13 cellular contexts compared by ENCODE assay signal in genomic region chr1:216034506-216034905, GRCh38.
A peak's percentile ranks its signal among the peaks of the same experiment; 100 is the strongest.
DNase-seq lines count a peak whose midpoint lies in the region; ATAC-seq and TF ChIP-seq lines count a peak whose summit lies in the region.
"Had no signal": no experiment of that assay in that cellular context is flagged by ENCODE, and none has a peak within 500 bp of the region (broad histone marks: within the 10 kb centered on the region; RNA-seq: fewer than 3 reads in every experiment).

No MANE protein-coding gene starts in this region.

- ATAC-seq in activated CD8-positive, alpha-beta memory T cell treated with anti-CD3 and anti-CD28 coated beads, Interleukin-2, amount 10 ng/mL, durations not matched to agents 7 days and 5 days, result no peak
- ATAC-seq: stimulated activated naive CD8-positive, alpha-beta T cell treated with anti-CD3 and anti-CD28 coated beads, Interleukin-15, Interleukin-2, amounts not matched to agents 100 U/mL and 50 U/mL, for 24 hours had no signal

- no peak overlapping the region for H3K27ac Mint-ChIP-seq in MCF 10A (ENCODE audit: low read depth, unreplicated experiment)
- no peak overlapping the region for H3K27ac Mint-ChIP-seq in activated CD8-positive, alpha-beta memory T cell treated with anti-CD3 and anti-CD28 coated beads, Interleukin-2, amount 10 ng/mL, durations not matched to agents 7 days and 5 days

- no peak overlapping the region for H3K27ac ChIP-seq in breast epithelium
- H3K27ac ChIP-seq: dorsolateral prefrontal cortex, left ventricle myocardium inferior had no signal

- H3K4me3 ChIP-seq in breast epithelium, result no peak overlapping the region
- H3K4me3 ChIP-seq: dorsolateral prefrontal cortex, left ventricle myocardium inferior had no signal

- no peaks in the 10 kb centered on the region for H3K36me3 Mint-ChIP-seq in MCF 10A (ENCODE audit: insufficient read depth, unreplicated experiment)
- H3K36me3 Mint-ChIP-seq in activated CD8-positive, alpha-beta memory T cell treated with anti-CD3 and anti-CD28 coated beads, Interleukin-2, amount 10 ng/mL, durations not matched to agents 7 days and 5 days, result no peaks in the 10 kb centered on the region

- no peaks in the 10 kb centered on the region for H3K9me3 ChIP-seq in breast epithelium
- H3K9me3 ChIP-seq: left ventricle myocardium inferior had no signal

- no peak overlapping the region for H3K4me3 Mint-ChIP-seq in MCF 10A (ENCODE audit: unreplicated experiment)
- no peak overlapping the region for H3K4me3 Mint-ChIP-seq in activated CD8-positive, alpha-beta memory T cell treated with anti-CD3 and anti-CD28 coated beads, Interleukin-2, amount 10 ng/mL, durations not matched to agents 7 days and 5 days

- intact Hi-C loops in MCF 10A (cut with micrococcal nuclease) (loop anchor here (2.0 kb wide), 1 partner anchor 84 kb away; no protein-coding TSS in a partner anchor), breast epithelium (cut with DNase I; ENCODE audit: low total_unique reads) (no loop called here)

- DNase-seq in MCF 10A (ENCODE audit: unreplicated experiment) (peak; percentile 66), breast epithelium (ENCODE audit: low spot score in 2 of 2) (no peak), NCI-H526 treated with DMSO at 0.1 percent for 48 hours (lab: John Stamatoyannopoulos, UW) (peak; percentile 2), glomerular visceral epithelial cell (ENCODE audit: extremely low spot score) (peak; percentile 63), NK-92 (lab: John Stamatoyannopoulos, UW; ENCODE audit: unreplicated experiment) (no peak), DMS114 treated with DMSO at 0.1 percent for 48 hours (lab: John Stamatoyannopoulos, UW; ENCODE audit: unreplicated experiment) (no peak), T-helper 9 cell (no peak)
- no peak for DNase-seq in activated CD8-positive, alpha-beta memory T cell treated with anti-CD3 and anti-CD28 coated beads, Interleukin-2, amount 10 ng/mL, durations not matched to agents 7 days and 5 days
- DNase-seq: activated effector memory CD4-positive, alpha-beta T cell treated with Interleukin-2 at 50 U/mL for 16 hours; dorsolateral prefrontal cortex; Kasumi-1; left ventricle myocardium inferior; stimulated activated naive CD8-positive, alpha-beta T cell treated with anti-CD3 and anti-CD28 coated beads, Interleukin-15, Interleukin-2, amounts not matched to agents 100 U/mL and 50 U/mL, for 24 hours had no signal

- BruUV-seq in MCF 10A (replicated peaks; lab: Mats Ljungman, UMichigan), result no TSS peak

- no peaks in the 10 kb centered on the region for H3K27me3 ChIP-seq in breast epithelium
- H3K27me3 ChIP-seq: dorsolateral prefrontal cortex had no signal

- CTCF ChIA-PET in MCF 10A (lab: Yijun Ruan, JAX), result interaction anchor here (1.0 kb wide), 1 partner anchor 20 kb away, joined by 3 read pairs; no protein-coding TSS in a partner anchor
- CTCF ChIA-PET in activated CD8-positive, alpha-beta memory T cell treated with anti-CD3 and anti-CD28 coated beads, Interleukin-2, amount 10 ng/mL, durations not matched to agents 7 days and 5 days (lab: Charles Lee), result no interaction called here

- no peaks in the 10 kb centered on the region for H3K4me1 Mint-ChIP-seq in MCF 10A (ENCODE audit: insufficient read depth, unreplicated experiment)
- H3K4me1 Mint-ChIP-seq in activated CD8-positive, alpha-beta memory T cell treated with anti-CD3 and anti-CD28 coated beads, Interleukin-2, amount 10 ng/mL, durations not matched to agents 7 days and 5 days, result no peaks in the 10 kb centered on the region

- POLR2A ChIA-PET in MCF 10A (lab: Yijun Ruan, JAX), result no interaction called here

- TF ChIP-seq CTCF in MCF 10A (IDR thresholded peaks at IDR 0.05; ENCODE audit: unreplicated experiment), result peak; percentile 50
- TF ChIP-seq CTCF in breast epithelium (IDR thresholded peaks at IDR 0.05), result no peak

- no peak for TF ChIP-seq POLR2A in breast epithelium (IDR thresholded peaks at IDR 0.05)

- no peaks in the 10 kb centered on the region for H3K36me3 ChIP-seq in breast epithelium
- H3K36me3 ChIP-seq: left ventricle myocardium inferior had no signal

- peaks cover 77% of the 10 kb centered on the region for H3K27me3 Mint-ChIP-seq in MCF 10A (ENCODE audit: insufficient read depth, unreplicated experiment)
- no peaks in the 10 kb centered on the region for H3K27me3 Mint-ChIP-seq in activated CD8-positive, alpha-beta memory T cell treated with anti-CD3 and anti-CD28 coated beads, Interleukin-2, amount 10 ng/mL, durations not matched to agents 7 days and 5 days

- H3K4me1 ChIP-seq in breast epithelium, result no peaks in the 10 kb centered on the region
- H3K4me1 ChIP-seq: left ventricle myocardium inferior had no signal

- no peaks in the 10 kb centered on the region for H3K9me3 Mint-ChIP-seq in MCF 10A (ENCODE audit: unreplicated experiment)
- peaks cover 5% of the 10 kb centered on the region for H3K9me3 Mint-ChIP-seq in activated CD8-positive, alpha-beta memory T cell treated with anti-CD3 and anti-CD28 coated beads, Interleukin-2, amount 10 ng/mL, durations not matched to agents 7 days and 5 days (ENCODE audit: low read depth)

Comparison
In these comparisons a context has a peak if more than half of its experiments do, and no peak if none do; other contexts are left out.
1. DNase-seq: peak in MCF 10A (single experiment), NCI-H526 treated with DMSO at 0.1 percent for 48 hours (single experiment) and glomerular visceral epithelial cell (single experiment); none in breast epithelium (0 of 2), NK-92 (single experiment), activated CD8-positive, alpha-beta memory T cell treated with anti-CD3 and anti-CD28 coated beads, Interleukin-2, amount 10 ng/mL, durations not matched to agents 7 days and 5 days (single experiment), DMS114 treated with DMSO at 0.1 percent for 48 hours (single experiment) and T-helper 9 cell (single experiment).